ENCODE assay signal across 11 cellular contexts in genomic region chr19:45100797-45101196, GRCh38. TPM values are rescaled to one million over a fixed set of nuclear protein-coding genes. Genes with fewer than 3 reads are reported as not detected.
DNase-seq lines count a peak whose midpoint lies in the region; ATAC-seq, FAIRE-seq and TF ChIP-seq lines count a peak whose summit lies in the region.
"Had no signal": no experiment of that assay in that cellular context is flagged by ENCODE, and none has a peak within 500 bp of the region (broad histone marks: within the 10 kb centered on the region; RNA-seq: fewer than 3 reads in every experiment).

No MANE protein-coding gene starts in this region.

- H3K27ac ChIP-seq in H1 (ENCODE audit: low read depth, low read length) (no peak overlapping the region), psoas muscle (peak overlapping the region; percentile 93)
- H3K27ac ChIP-seq: lower lobe of right lung, SJSA1 had no signal

- H3K9ac ChIP-seq in H1 (replicated peaks in 1 of 4; ENCODE audit: extremely low read depth in 1 of 4, low read depth in 3 of 4, low read length in 3 of 4), result no peak overlapping the region

- H3K23me2 ChIP-seq in H1 (ENCODE audit: low read depth, low read length), result no peaks in the 10 kb centered on the region

- H3K9me3 ChIP-seq in H1 (ENCODE audit: insufficient read depth in 2 of 2, low read depth in 1 of 2, low read length in 1 of 2) (no peaks in the 10 kb centered on the region), psoas muscle (no peaks in the 10 kb centered on the region)
- H3K9me3 ChIP-seq: lower lobe of right lung, SJSA1 had no signal

- 0 out of 2 replicates have a peak overlapping the region, but pooled peaks have one; percentile 4 for H2BK12ac ChIP-seq in H1 (ENCODE audit: low read depth, low read length)

- WGBS in H1 (ENCODE audit: extremely low coverage in 1 of 2, insufficient coverage in 1 of 2, insufficient read length in 1 of 2, insufficient replicate concordance in 2 of 2, low coverage in 1 of 2, low lambda C conversion rate in 2 of 2, missing lambda C conversion rate in 1 of 2), 2 experiments, result 91% methylated on average over 9 of the region's 9 CpGs; no CpG with 5 or more reads in 1 of the 2 experiments
- 66 to 78% (median 75%) methylated on average over 9 of the region's 9 CpGs for WGBS in psoas muscle, 3 donors

- H2BK5ac ChIP-seq in H1 (ENCODE audit: low read depth, low read length), result no peak overlapping the region

- H3K23ac ChIP-seq in H1 (ENCODE audit: insufficient read length), result no peak overlapping the region

- no peak overlapping the region for H2BK120ac ChIP-seq in H1 (replicated peaks; ENCODE audit: low read depth, low read length)

- no peak overlapping the region for H3K4me3 ChIP-seq in H1 (ENCODE audit: extremely low read depth in 1 of 4, insufficient read depth in 2 of 4, low read depth in 3 of 4, low read length in 4 of 4)
- no peak overlapping the region for H3K4me3 ChIP-seq in psoas muscle
- H3K4me3 ChIP-seq: lower lobe of right lung, SJSA1, skin epidermis had no signal

- no peak overlapping the region for H4K5ac ChIP-seq in H1 (ENCODE audit: insufficient read length, low read depth, low read length)

- H4K91ac ChIP-seq in H1 (replicated peaks; ENCODE audit: insufficient read length, low read length), result no peak overlapping the region

- H2AK5ac ChIP-seq in H1 (ENCODE audit: low read depth, low read length), result no peak overlapping the region

- no peaks in the 10 kb centered on the region; a peak in 2 of 8 replicates for H3K36me3 ChIP-seq in H1 (ENCODE audit: control insufficient read depth in 2 of 4, insufficient read depth in 4 of 4, low read length in 3 of 4)
- H3K36me3 ChIP-seq in psoas muscle (ENCODE audit: insufficient read depth in 1 of 2, low read depth in 1 of 2), result no peaks in the 10 kb centered on the region
- H3K36me3 ChIP-seq: lower lobe of right lung had no signal

- peaks cover 18 to 100% of the 10 kb centered on the region in 2 experiments; a peak in 3 of 4 replicates for H3K79me2 ChIP-seq in H1 (ENCODE audit: control insufficient read depth in 1 of 2, insufficient read depth in 2 of 2, low read length in 2 of 2)

- no peak for TF ChIP-seq EP300 in H1 (IDR thresholded peaks at IDR 0.05; ENCODE audit: borderline replicate concordance in 1 of 2, low read depth in 2 of 2, low read length in 2 of 2)

- no peak overlapping the region for H3K56ac ChIP-seq in H1 (replicated peaks; ENCODE audit: insufficient read length, low read depth, low read length)

- H3K14ac ChIP-seq in H1 (ENCODE audit: insufficient read length), result no peak overlapping the region

- H3K4ac ChIP-seq in H1 (replicated peaks; ENCODE audit: insufficient read length, low read depth, low read length), result no peak overlapping the region

- no peak overlapping the region for H4K8ac ChIP-seq in H1 (ENCODE audit: extremely low read depth, insufficient read depth, low read length)

- H2BK15ac ChIP-seq in H1 (ENCODE audit: low read length), result no peak overlapping the region

- POLR2A ChIA-PET in H1 (lab: Charles Lee; ENCODE audit: partially characterized antibody), result interaction anchor here (1.3 to 8.4 kb wide), 5 partner anchors 10 to 48 kb away, joined by 3 to 70 read pairs (median 5); partner anchors contain the start of gene PPP1R37
- POLR2A ChIA-PET in HEK293T (lab: Yijun Ruan, JAX), result interaction anchor here (1.9 kb wide), 1 partner anchor 8 kb away, joined by 9 read pairs; the partner anchor contains the start of gene PPP1R37

- TF ChIP-seq RAD21 in H1 (IDR thresholded peaks at IDR 0.05 in 1 of 2, conservative IDR thresholded peaks at IDR 0.05 in 1 of 2; ENCODE audit: low read depth in 2 of 2, low read length in 2 of 2), result no peak

- CTCF ChIA-PET in H1 (lab: Charles Lee; ENCODE audit: partially characterized antibody), result interaction anchor here (0.8 to 8.3 kb wide), 3 partner anchors 13 to 37 kb away, joined by 4 to 57 read pairs (median 19); no protein-coding TSS in a partner anchor
- CTCF ChIA-PET in HEK293T (lab: Yijun Ruan, JAX), result interaction anchor here (0.6 kb wide), 1 partner anchor 103 kb away, joined by 10 read pairs; no protein-coding TSS in a partner anchor

- H2BK20ac ChIP-seq in H1 (ENCODE audit: low read length), result no peak overlapping the region

- DNase-seq in HTR-8/SVneo (ENCODE audit: insufficient read length, low spot score) (no peak), H1 (ENCODE audit: low read depth in 1 of 2, low spot score in 2 of 2) (no peak), psoas muscle (no peak), HEK293T (ENCODE audit: extremely low spot score) (no peak), NCI-H1694 (lab: John Stamatoyannopoulos, UW) (no peak)
- DNase-seq: activated CD4-positive, alpha-beta T cell treated with anti-CD3 and anti-CD28 coated beads for 36 hours; Kasumi-1; lower lobe of right lung had no signal

- TF ChIP-seq CTCF in H1 (IDR thresholded peaks at IDR 0.05; ENCODE audit: control extremely low read depth in 1 of 3, insufficient read depth in 1 of 3, low read depth in 1 of 3, low read length in 3 of 3), result no peak
- no peak for TF ChIP-seq CTCF in psoas muscle (IDR thresholded peaks at IDR 0.05)

- H3K4me1 ChIP-seq in H1 (replicated peaks in 1 of 4; ENCODE audit: control insufficient read depth in 3 of 4, insufficient read depth in 4 of 4, low read length in 3 of 4), result peaks cover 0 to 36% (median 18%) of the 10 kb centered on the region in 4 experiments; a peak in 6 of 7 replicates
- H3K4me1 ChIP-seq in psoas muscle, result peaks cover 90% of the 10 kb centered on the region

- no peak overlapping the region for H3K4me2 ChIP-seq in H1 (ENCODE audit: insufficient read depth in 1 of 2, low read depth in 2 of 2, low read length in 2 of 2)

- peaks cover 78 to 83% of the 10 kb centered on the region in 2 experiments for H4K20me1 ChIP-seq in H1 (replicated peaks in 1 of 2; ENCODE audit: control insufficient read depth in 1 of 2, insufficient read depth in 2 of 2, low read length in 2 of 2)

- FAIRE-seq in HTR-8/SVneo (lab: Jason Lieb, UNC), result peak; percentile 49
- no peak for FAIRE-seq in H1 (lab: Jason Lieb, UNC)

- no peak overlapping the region for H2AFZ ChIP-seq in H1 (ENCODE audit: low read length)

- intact Hi-C loops in psoas muscle (cut with DNase I), result loop anchor here in 1 of 2 donors (10.0 kb wide), 1 partner anchor 884 kb away; no protein-coding TSS in a partner anchor

- H3K79me1 ChIP-seq in H1 (ENCODE audit: low read depth, low read length), result peaks cover 76% of the 10 kb centered on the region

- ATAC-seq in psoas muscle (no peak), GM18868 (IDR thresholded peaks at IDR 0.05; ENCODE audit: unreplicated experiment) (no peak)
- ATAC-seq: activated CD4-positive, alpha-beta T cell treated with anti-CD3 and anti-CD28 coated beads for 36 hours; lower lobe of right lung had no signal

- no peak overlapping the region for H3K18ac ChIP-seq in H1 (ENCODE audit: extremely low read depth, low read length)

- no peaks in the 10 kb centered on the region for H3K27me3 ChIP-seq in H1 (replicated peaks in 1 of 4; ENCODE audit: control insufficient read depth in 3 of 4, extremely low read depth in 1 of 4, insufficient read depth in 3 of 4, low read length in 3 of 4)
- H3K27me3 ChIP-seq in psoas muscle (ENCODE audit: insufficient read depth in 3 of 3, low read length in 2 of 3), result no peaks in the 10 kb centered on the region
- H3K27me3 ChIP-seq: SJSA1 had no signal

- no peak for TF ChIP-seq POLR2A in H1 (IDR thresholded peaks at IDR 0.05; ENCODE audit: control extremely low read depth in 1 of 2, low read depth in 2 of 2, low read length in 2 of 2)

RNA-seq across cellular contexts. Expression of gene PPP1R37, which starts 7.8 kb away (rescaled TPM):
- 25.7 and 27.0 TPM in 2 replicates for total RNA-seq in H1 (2021; fragmentation: NEBNext Ultra II Directional; extraction: Animal tissue kit (Norgen Biotek cat#: 25700))
- polyA plus RNA-seq in H1 (2011; rRNA removed) (14.6 and 22.5 TPM in 2 replicates), psoas muscle (10 to 100 TPM; 25.5 to 39.5 (median 36.3) TPM)
- polyA plus RNA-seq in H1 (2011; cell fraction: cytosol; rRNA removed), result 23.0 TPM
- polyA plus RNA-seq in H1 (2011; cell fraction: nucleus; rRNA removed), result 71.7 TPM
- 22.9 to 30.5 TPM (median 24.6 TPM) in 4 replicates for polyA plus RNA-seq in H1 (2012, experiment 1 of 2)
- polyA plus RNA-seq in H1 (2012, experiment 2 of 2), result 16.5 TPM
- polyA plus RNA-seq in H1 (2013, experiment 1 of 2), result 12.6 TPM
- 11.6 TPM for polyA plus RNA-seq in H1 (2013, experiment 2 of 2)
- 7.8 and 11.9 TPM in 2 replicates for polyA minus RNA-seq in H1 (2011; rRNA and poly(A)+ RNA removed)
- 16.8 TPM for polyA minus RNA-seq in H1 (2011; cell fraction: cytosol; rRNA and poly(A)+ RNA removed)
- 25.7 TPM for polyA minus RNA-seq in H1 (2011; cell fraction: nucleus; rRNA and poly(A)+ RNA removed)
- 10 to 100 TPM; 27.0 to 34.6 (median 29.1) TPM for total RNA-seq in psoas muscle

RNA-seq across cellular contexts. Expression of gene GEMIN7, which starts 21.7 kb away (rescaled TPM):
- 48.0 and 48.5 TPM in 2 replicates for total RNA-seq in H1 (2021; fragmentation: NEBNext Ultra II Directional; extraction: Animal tissue kit (Norgen Biotek cat#: 25700))
- polyA plus RNA-seq in H1 (2011; rRNA removed), result 91.6 and 113 TPM in 2 replicates
- 68.0 TPM for polyA plus RNA-seq in H1 (2011; cell fraction: cytosol; rRNA removed)
- polyA plus RNA-seq in H1 (2011; cell fraction: nucleus; rRNA removed), result 71.1 TPM
- 40.4 to 54.4 TPM (median 47.9 TPM) in 4 replicates for polyA plus RNA-seq in H1 (2012, experiment 1 of 2)
- 86.0 TPM for polyA plus RNA-seq in H1 (2012, experiment 2 of 2)
- 32.3 TPM for polyA plus RNA-seq in H1 (2013, experiment 1 of 2)
- polyA plus RNA-seq in H1 (2013, experiment 2 of 2), result 33.2 TPM
- polyA minus RNA-seq in H1 (2011; rRNA and poly(A)+ RNA removed), result 18.7 and 22.3 TPM in 2 replicates
- polyA minus RNA-seq in H1 (2011; cell fraction: cytosol; rRNA and poly(A)+ RNA removed), result 29.5 TPM
- 26.8 TPM for polyA minus RNA-seq in H1 (2011; cell fraction: nucleus; rRNA and poly(A)+ RNA removed)
- 10 to 100 TPM; 19.6 to 27.3 (median 24.3) TPM for total RNA-seq in psoas muscle
- polyA plus RNA-seq in psoas muscle, result 10 to 100 TPM; 40.9 to 51.1 (median 50.3) TPM

RNA-seq across cellular contexts. Expression of gene ZNF296, which starts 24.5 kb away (rescaled TPM):
- 6.8 and 7.5 TPM in 2 replicates for total RNA-seq in H1 (2021; fragmentation: NEBNext Ultra II Directional; extraction: Animal tissue kit (Norgen Biotek cat#: 25700))
- polyA plus RNA-seq in H1 (2011; rRNA removed), result 2.7 and 6.4 TPM in 2 replicates
- polyA plus RNA-seq in H1 (2011; cell fraction: cytosol; rRNA removed), result 2.3 TPM
- polyA plus RNA-seq in H1 (2011; cell fraction: nucleus; rRNA removed), result 6.4 TPM
- 3.2 to 8.2 TPM (median 7.6 TPM) in 4 replicates for polyA plus RNA-seq in H1 (2012, experiment 1 of 2)
- 7.1 TPM for polyA plus RNA-seq in H1 (2012, experiment 2 of 2)
- 6.4 TPM for polyA plus RNA-seq in H1 (2013, experiment 1 of 2)
- polyA plus RNA-seq in H1 (2013, experiment 2 of 2), result 6.2 TPM
- polyA minus RNA-seq in H1 (2011; rRNA and poly(A)+ RNA removed), result 1.1 TPM in 2 replicates
- 7.6 TPM for polyA minus RNA-seq in H1 (2011; cell fraction: cytosol; rRNA and poly(A)+ RNA removed)
- polyA minus RNA-seq in H1 (2011; cell fraction: nucleus; rRNA and poly(A)+ RNA removed), result 8.8 TPM
- under 1 TPM in 3 of 4 donors, not detected in 1; 0.34 to 0.73 (median 0.36) TPM for total RNA-seq in psoas muscle
- polyA plus RNA-seq in psoas muscle, result under 1 TPM; 0.22 to 0.62 (median 0.44) TPM
- total RNA-seq: SJSA1 had no signal

RNA-seq across cellular contexts. Expression of gene NKPD1, which starts 60.0 kb away (rescaled TPM):
- 0.38 and 0.39 TPM in 2 replicates for total RNA-seq in H1 (2021; fragmentation: NEBNext Ultra II Directional; extraction: Animal tissue kit (Norgen Biotek cat#: 25700))
- polyA plus RNA-seq in H1 (2011; rRNA removed), result 0.30 and 0.55 TPM in 2 replicates
- 0.69 TPM for polyA plus RNA-seq in H1 (2011; cell fraction: cytosol; rRNA removed)
- 0.73 TPM for polyA plus RNA-seq in H1 (2011; cell fraction: nucleus; rRNA removed)
- 0.22 to 0.24 TPM (median 0.23 TPM) in 3 of 4 replicates, not detected in the other for polyA plus RNA-seq in H1 (2012, experiment 1 of 2)
- polyA plus RNA-seq in H1 (2012, experiment 2 of 2), result 0.20 TPM
- 0.22 TPM for polyA plus RNA-seq in H1 (2013, experiment 1 of 2)
- 0.26 TPM for polyA plus RNA-seq in H1 (2013, experiment 2 of 2)
- polyA minus RNA-seq in H1 (2011; rRNA and poly(A)+ RNA removed), result 0.22 and 0.32 TPM in 2 replicates
- polyA minus RNA-seq in H1 (2011; cell fraction: cytosol; rRNA and poly(A)+ RNA removed), result not detected
- polyA minus RNA-seq in H1 (2011; cell fraction: nucleus; rRNA and poly(A)+ RNA removed), result 0.80 TPM
- under 1 TPM in 3 of 4 donors, not detected in 1; 0.06 to 0.09 (median 0.08) TPM for total RNA-seq in psoas muscle
- under 1 TPM in 2 of 3 donors, not detected in 1; 0.08 to 0.18 TPM for polyA plus RNA-seq in psoas muscle
- total RNA-seq: lower lobe of right lung, SJSA1 had no signal
